1 cellular context compared by ENCODE assay signal in the genomic region with DNA sequence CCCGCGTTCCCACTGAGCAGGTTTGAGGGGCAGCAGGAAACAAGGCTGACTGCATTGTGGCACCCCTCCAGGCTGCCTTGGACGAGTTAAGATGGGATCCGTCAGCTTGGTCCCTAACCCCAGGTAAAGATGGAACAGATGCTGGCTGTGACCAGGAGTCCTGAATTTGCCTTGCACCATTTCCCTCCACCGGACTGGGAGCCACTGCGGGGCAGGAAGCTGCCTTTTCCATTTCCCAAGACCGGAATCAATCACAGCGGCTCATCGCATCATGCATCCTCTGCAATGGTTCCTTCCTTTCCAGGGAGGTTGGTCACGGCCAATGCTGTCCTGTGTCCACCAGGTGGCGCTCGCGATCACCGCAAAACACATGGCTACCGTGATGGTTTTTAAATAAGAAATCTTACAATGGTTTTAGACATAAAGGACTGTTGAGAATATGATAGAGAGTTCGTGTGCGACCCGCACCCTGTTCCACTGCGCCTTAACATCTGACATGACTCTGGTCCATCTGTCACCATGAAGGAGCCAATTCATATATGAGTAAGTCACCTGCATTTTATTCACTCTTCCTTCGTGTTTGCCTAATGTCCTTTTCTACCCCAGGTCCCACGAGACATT.
TF ChIP-seq lines count a peak whose summit lies in the region.

No MANE protein-coding gene starts in this region.

TF ChIP-seq in HepG2, 621 proteins besides CTCF, POLR2A, EP300 and RAD21 (continued from another document and continues in another):
- TF ChIP-seq, protein P1, sequence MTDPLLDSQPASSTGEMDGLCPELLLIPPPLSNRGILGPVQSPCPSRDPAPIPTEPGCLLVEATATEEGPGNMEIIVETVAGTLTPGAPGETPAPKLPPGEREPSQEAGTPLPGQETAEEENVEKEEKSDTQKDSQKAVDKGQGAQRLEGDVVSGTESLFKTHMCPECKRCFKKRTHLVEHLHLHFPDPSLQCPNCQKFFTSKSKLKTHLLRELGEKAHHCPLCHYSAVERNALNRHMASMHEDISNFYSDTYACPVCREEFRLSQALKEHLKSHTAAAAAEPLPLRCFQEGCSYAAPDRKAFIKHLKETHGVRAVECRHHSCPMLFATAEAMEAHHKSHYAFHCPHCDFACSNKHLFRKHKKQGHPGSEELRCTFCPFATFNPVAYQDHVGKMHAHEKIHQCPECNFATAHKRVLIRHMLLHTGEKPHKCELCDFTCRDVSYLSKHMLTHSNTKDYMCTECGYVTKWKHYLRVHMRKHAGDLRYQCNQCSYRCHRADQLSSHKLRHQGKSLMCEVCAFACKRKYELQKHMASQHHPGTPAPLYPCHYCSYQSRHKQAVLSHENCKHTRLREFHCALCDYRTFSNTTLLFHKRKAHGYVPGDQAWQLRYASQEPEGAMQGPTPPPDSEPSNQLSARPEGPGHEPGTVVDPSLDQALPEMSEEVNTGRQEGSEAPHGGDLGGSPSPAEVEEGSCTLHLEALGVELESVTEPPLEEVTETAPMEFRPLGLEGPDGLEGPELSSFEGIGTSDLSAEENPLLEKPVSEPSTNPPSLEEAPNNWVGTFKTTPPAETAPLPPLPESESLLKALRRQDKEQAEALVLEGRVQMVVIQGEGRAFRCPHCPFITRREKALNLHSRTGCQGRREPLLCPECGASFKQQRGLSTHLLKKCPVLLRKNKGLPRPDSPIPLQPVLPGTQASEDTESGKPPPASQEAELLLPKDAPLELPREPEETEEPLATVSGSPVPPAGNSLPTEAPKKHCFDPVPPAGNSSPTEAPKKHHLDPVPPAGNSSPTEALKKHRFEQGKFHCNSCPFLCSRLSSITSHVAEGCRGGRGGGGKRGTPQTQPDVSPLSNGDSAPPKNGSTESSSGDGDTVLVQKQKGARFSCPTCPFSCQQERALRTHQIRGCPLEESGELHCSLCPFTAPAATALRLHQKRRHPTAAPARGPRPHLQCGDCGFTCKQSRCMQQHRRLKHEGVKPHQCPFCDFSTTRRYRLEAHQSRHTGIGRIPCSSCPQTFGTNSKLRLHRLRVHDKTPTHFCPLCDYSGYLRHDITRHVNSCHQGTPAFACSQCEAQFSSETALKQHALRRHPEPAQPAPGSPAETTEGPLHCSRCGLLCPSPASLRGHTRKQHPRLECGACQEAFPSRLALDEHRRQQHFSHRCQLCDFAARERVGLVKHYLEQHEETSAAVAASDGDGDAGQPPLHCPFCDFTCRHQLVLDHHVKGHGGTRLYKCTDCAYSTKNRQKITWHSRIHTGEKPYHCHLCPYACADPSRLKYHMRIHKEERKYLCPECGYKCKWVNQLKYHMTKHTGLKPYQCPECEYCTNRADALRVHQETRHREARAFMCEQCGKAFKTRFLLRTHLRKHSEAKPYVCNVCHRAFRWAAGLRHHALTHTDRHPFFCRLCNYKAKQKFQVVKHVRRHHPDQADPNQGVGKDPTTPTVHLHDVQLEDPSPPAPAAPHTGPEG (CRISPR knock-in tag; IDR thresholded peaks at IDR 0.05) = no peak
- peak; percentile 36; the same call in 1 of the 2 replicates for TF ChIP-seq ZNF891 (CRISPR knock-in tag; IDR thresholded peaks at IDR 0.05)
- TF ChIP-seq, protein P2, sequence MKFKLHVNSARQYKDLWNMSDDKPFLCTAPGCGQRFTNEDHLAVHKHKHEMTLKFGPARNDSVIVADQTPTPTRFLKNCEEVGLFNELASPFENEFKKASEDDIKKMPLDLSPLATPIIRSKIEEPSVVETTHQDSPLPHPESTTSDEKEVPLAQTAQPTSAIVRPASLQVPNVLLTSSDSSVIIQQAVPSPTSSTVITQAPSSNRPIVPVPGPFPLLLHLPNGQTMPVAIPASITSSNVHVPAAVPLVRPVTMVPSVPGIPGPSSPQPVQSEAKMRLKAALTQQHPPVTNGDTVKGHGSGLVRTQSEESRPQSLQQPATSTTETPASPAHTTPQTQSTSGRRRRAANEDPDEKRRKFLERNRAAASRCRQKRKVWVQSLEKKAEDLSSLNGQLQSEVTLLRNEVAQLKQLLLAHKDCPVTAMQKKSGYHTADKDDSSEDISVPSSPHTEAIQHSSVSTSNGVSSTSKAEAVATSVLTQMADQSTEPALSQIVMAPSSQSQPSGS (CRISPR knock-in tag; IDR thresholded peaks at IDR 0.05) = no peak
- TF ChIP-seq PAX8 (CRISPR knock-in tag; IDR thresholded peaks at IDR 0.05; ENCODE audit: borderline replicate concordance) = peak; percentile 72; the same call in 1 of the 2 replicates
- no peak for TF ChIP-seq FOXM1 (CRISPR knock-in tag; IDR thresholded peaks at IDR 0.05)
- TF ChIP-seq, protein P3, sequence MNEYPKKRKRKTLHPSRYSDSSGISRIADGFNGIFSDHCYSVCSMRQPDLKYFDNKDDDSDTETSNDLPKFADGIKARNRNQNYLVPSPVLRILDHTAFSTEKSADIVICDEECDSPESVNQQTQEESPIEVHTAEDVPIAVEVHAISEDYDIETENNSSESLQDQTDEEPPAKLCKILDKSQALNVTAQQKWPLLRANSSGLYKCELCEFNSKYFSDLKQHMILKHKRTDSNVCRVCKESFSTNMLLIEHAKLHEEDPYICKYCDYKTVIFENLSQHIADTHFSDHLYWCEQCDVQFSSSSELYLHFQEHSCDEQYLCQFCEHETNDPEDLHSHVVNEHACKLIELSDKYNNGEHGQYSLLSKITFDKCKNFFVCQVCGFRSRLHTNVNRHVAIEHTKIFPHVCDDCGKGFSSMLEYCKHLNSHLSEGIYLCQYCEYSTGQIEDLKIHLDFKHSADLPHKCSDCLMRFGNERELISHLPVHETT (CRISPR knock-in tag; conservative IDR thresholded peaks at IDR 0.05) = no peak
- TF ChIP-seq, protein P4, sequence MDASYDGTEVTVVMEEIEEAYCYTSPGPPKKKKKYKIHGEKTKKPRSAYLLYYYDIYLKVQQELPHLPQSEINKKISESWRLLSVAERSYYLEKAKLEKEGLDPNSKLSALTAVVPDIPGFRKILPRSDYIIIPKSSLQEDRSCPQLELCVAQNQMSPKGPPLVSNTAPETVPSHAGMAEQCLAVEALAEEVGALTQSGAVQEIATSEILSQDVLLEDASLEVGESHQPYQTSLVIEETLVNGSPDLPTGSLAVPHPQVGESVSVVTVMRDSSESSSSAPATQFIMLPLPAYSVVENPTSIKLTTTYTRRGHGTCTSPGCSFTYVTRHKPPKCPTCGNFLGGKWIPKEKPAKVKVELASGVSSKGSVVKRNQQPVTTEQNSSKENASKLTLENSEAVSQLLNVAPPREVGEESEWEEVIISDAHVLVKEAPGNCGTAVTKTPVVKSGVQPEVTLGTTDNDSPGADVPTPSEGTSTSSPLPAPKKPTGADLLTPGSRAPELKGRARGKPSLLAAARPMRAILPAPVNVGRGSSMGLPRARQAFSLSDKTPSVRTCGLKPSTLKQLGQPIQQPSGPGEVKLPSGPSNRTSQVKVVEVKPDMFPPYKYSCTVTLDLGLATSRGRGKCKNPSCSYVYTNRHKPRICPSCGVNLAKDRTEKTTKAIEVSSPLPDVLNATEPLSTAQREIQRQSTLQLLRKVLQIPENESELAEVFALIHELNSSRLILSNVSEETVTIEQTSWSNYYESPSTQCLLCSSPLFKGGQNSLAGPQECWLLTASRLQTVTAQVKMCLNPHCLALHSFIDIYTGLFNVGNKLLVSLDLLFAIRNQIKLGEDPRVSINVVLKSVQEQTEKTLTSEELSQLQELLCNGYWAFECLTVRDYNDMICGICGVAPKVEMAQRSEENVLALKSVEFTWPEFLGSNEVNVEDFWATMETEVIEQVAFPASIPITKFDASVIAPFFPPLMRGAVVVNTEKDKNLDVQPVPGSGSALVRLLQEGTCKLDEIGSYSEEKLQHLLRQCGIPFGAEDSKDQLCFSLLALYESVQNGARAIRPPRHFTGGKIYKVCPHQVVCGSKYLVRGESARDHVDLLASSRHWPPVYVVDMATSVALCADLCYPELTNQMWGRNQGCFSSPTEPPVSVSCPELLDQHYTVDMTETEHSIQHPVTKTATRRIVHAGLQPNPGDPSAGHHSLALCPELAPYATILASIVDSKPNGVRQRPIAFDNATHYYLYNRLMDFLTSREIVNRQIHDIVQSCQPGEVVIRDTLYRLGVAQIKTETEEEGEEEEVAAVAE (CRISPR knock-in tag; IDR thresholded peaks at IDR 0.05; ENCODE audit: borderline replicate concordance) = no peak
- no peak for TF ChIP-seq HNRNPLL (IDR thresholded peaks at IDR 0.05; ENCODE audit: low read depth, low read length, poor library complexity, severe bottlenecking)
- 0 out of 2 replicates have a peak, but pooled peaks have one; percentile 49 for TF ChIP-seq ZNF124 (CRISPR knock-in tag; IDR thresholded peaks at IDR 0.05)
- TF ChIP-seq CREM (IDR thresholded peaks at IDR 0.05) = no peak
- TF ChIP-seq CREM (CRISPR knock-in tag; IDR thresholded peaks at IDR 0.05) = no peak
- no peak for TF ChIP-seq ZBTB7A (CRISPR knock-in tag; IDR thresholded peaks at IDR 0.05)
- no peak for TF ChIP-seq ZBTB1 (CRISPR knock-in tag; IDR thresholded peaks at IDR 0.05; ENCODE audit: borderline replicate concordance)
- TF ChIP-seq MBNL3 (CRISPR knock-in tag; conservative IDR thresholded peaks at IDR 0.05) = no peak
- no peak for TF ChIP-seq ZNF619 (CRISPR knock-in tag; IDR thresholded peaks at IDR 0.05)
- TF ChIP-seq, protein P5, sequence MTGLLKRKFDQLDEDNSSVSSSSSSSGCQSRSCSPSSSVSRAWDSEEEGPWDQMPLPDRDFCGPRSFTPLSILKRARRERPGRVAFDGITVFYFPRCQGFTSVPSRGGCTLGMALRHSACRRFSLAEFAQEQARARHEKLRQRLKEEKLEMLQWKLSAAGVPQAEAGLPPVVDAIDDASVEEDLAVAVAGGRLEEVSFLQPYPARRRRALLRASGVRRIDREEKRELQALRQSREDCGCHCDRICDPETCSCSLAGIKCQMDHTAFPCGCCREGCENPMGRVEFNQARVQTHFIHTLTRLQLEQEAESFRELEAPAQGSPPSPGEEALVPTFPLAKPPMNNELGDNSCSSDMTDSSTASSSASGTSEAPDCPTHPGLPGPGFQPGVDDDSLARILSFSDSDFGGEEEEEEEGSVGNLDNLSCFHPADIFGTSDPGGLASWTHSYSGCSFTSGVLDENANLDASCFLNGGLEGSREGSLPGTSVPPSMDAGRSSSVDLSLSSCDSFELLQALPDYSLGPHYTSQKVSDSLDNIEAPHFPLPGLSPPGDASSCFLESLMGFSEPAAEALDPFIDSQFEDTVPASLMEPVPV (CRISPR knock-in tag; IDR thresholded peaks at IDR 0.05) = no peak
- no peak for TF ChIP-seq SYNCRIP (IDR thresholded peaks at IDR 0.05; ENCODE audit: insufficient read depth, low read depth, low read length)
- TF ChIP-seq NFRKB (IDR thresholded peaks at IDR 0.05) = no peak
- TF ChIP-seq IKZF1 (IDR thresholded peaks at IDR 0.05) = no peak
- peak; percentile 92 for TF ChIP-seq SMC3 (IDR thresholded peaks at IDR 0.05; ENCODE audit: low read length)
- TF ChIP-seq ZFX (CRISPR knock-in tag; IDR thresholded peaks at IDR 0.05; ENCODE audit: low read depth) = peak; percentile 25; the same call in 1 of the 2 replicates
- TF ChIP-seq CBFB (CRISPR knock-in tag; IDR thresholded peaks at IDR 0.05) = no peak
- no peak for TF ChIP-seq ZBTB20 (CRISPR knock-in tag; IDR thresholded peaks at IDR 0.05; ENCODE audit: borderline replicate concordance, low read depth)
- TF ChIP-seq ZNF382 (CRISPR knock-in tag; IDR thresholded peaks at IDR 0.05; ENCODE audit: borderline replicate concordance) = no peak
- no peak for TF ChIP-seq NFATC3 (CRISPR knock-in tag; IDR thresholded peaks at IDR 0.05)
- no peak for TF ChIP-seq KLF6 (CRISPR knock-in tag; IDR thresholded peaks at IDR 0.05)
- peak; percentile 68; the same call in 1 of the 2 replicates for TF ChIP-seq SALL1 (CRISPR knock-in tag; IDR thresholded peaks at IDR 0.05)
- TF ChIP-seq DR1 (CRISPR knock-in tag; IDR thresholded peaks at IDR 0.05) = no peak; the same call in 1 of the 2 replicates
- TF ChIP-seq, protein P6, sequence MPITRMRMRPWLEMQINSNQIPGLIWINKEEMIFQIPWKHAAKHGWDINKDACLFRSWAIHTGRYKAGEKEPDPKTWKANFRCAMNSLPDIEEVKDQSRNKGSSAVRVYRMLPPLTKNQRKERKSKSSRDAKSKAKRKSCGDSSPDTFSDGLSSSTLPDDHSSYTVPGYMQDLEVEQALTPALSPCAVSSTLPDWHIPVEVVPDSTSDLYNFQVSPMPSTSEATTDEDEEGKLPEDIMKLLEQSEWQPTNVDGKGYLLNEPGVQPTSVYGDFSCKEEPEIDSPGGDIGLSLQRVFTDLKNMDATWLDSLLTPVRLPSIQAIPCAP (CRISPR knock-in tag; IDR thresholded peaks at IDR 0.05; ENCODE audit: low read depth) = no peak
- no peak for TF ChIP-seq PAF1 (CRISPR knock-in tag; IDR thresholded peaks at IDR 0.05)
- TF ChIP-seq, protein P7, sequence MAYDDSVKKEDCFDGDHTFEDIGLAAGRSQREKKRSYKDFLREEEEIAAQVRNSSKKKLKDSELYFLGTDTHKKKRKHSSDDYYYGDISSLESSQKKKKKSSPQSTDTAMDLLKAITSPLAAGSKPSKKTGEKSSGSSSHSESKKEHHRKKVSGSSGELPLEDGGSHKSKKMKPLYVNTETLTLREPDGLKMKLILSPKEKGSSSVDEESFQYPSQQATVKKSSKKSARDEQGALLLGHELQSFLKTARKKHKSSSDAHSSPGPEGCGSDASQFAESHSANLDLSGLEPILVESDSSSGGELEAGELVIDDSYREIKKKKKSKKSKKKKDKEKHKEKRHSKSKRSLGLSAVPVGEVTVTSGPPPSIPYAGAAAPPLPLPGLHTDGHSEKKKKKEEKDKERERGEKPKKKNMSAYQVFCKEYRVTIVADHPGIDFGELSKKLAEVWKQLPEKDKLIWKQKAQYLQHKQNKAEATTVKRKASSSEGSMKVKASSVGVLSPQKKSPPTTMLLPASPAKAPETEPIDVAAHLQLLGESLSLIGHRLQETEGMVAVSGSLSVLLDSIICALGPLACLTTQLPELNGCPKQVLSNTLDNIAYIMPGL (CRISPR knock-in tag; IDR thresholded peaks at IDR 0.05; ENCODE audit: borderline replicate concordance in 1 of 2, low read depth in 1 of 2) = 0 out of 4 replicates have a peak, but pooled peaks have one; percentile 45 to 56
- no peak for TF ChIP-seq ZNF230 (CRISPR knock-in tag; IDR thresholded peaks at IDR 0.05)
- TF ChIP-seq HNRNPK (IDR thresholded peaks at IDR 0.05; ENCODE audit: low read depth, low read length, poor library complexity, severe bottlenecking) = no peak
- TF ChIP-seq, protein P8, sequence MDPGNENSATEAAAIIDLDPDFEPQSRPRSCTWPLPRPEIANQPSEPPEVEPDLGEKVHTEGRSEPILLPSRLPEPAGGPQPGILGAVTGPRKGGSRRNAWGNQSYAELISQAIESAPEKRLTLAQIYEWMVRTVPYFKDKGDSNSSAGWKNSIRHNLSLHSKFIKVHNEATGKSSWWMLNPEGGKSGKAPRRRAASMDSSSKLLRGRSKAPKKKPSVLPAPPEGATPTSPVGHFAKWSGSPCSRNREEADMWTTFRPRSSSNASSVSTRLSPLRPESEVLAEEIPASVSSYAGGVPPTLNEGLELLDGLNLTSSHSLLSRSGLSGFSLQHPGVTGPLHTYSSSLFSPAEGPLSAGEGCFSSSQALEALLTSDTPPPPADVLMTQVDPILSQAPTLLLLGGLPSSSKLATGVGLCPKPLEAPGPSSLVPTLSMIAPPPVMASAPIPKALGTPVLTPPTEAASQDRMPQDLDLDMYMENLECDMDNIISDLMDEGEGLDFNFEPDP (CRISPR knock-in tag; conservative IDR thresholded peaks at IDR 0.05) = no peak
- TF ChIP-seq, protein P9, sequence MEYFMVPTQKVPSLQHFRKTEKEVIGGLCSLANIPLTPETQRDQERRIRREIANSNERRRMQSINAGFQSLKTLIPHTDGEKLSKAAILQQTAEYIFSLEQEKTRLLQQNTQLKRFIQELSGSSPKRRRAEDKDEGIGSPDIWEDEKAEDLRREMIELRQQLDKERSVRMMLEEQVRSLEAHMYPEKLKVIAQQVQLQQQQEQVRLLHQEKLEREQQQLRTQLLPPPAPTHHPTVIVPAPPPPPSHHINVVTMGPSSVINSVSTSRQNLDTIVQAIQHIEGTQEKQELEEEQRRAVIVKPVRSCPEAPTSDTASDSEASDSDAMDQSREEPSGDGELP (IDR thresholded peaks at IDR 0.05; ENCODE audit: borderline replicate concordance, low read depth) = no peak
- TF ChIP-seq NFIC (IDR thresholded peaks at IDR 0.05; ENCODE audit: low read length) = no peak
